In genomic region chr2:107072150-107072940, GRCh38 we compare ENCODE assay signal across 19 cellular contexts.
DNase-seq lines count a peak whose midpoint lies in the region; ATAC-seq and TF ChIP-seq lines count a peak whose summit lies in the region.
"Had no signal": no experiment of that assay in that cellular context is flagged by ENCODE, and none has a peak within 500 bp of the region (broad histone marks: within the 10 kb centered on the region; RNA-seq: fewer than 3 reads in every experiment).

No MANE protein-coding gene starts in this region.

- no peaks in the 10 kb centered on the region for H3K9me2 ChIP-seq in MM.1S (replicated peaks; ENCODE audit: insufficient read depth, low read length)

- no peaks in the 10 kb centered on the region for H3K36me3 ChIP-seq in MM.1S (replicated peaks; ENCODE audit: insufficient read depth, low read length)
- H3K36me3 ChIP-seq in mucosa of descending colon (ENCODE audit: low read depth): no peaks in the 10 kb centered on the region
- H3K36me3 ChIP-seq: SJCRH30, vagina had no signal

- H3K4me2 ChIP-seq in MM.1S (ENCODE audit: low read depth, low read length): no peak overlapping the region

- DNase-seq in MM.1S (peak; percentile 26), choroid plexus epithelial cell (ENCODE audit: low read depth) (peak; percentile 69), mucosa of descending colon (peak in 1 of 3 donors; percentile 15), NCI-H526 (lab: John Stamatoyannopoulos, UW) (no peak)
- no peak for DNase-seq in activated T-cell treated with anti-CD3 and anti-CD28 coated beads, Interleukin-2, amount 50 U/mL, for 1 hour
- DNase-seq in stimulated activated CD4-positive, alpha-beta T cell treated with anti-CD3 and anti-CD28 coated beads, Interleukin-1b, Interleukin-23, amount 100 ng/mL, for 48 hours: no peak
- DNase-seq: activated T-cell treated with anti-CD3 and anti-CD28 coated beads, Interleukin-2, amount 50 U/mL, for 72 hours; CD4-positive, CD25-positive, alpha-beta regulatory T cell; cortex of kidney; foreskin melanocyte; NCI-H1417; NCI-H526 treated with DMSO at 0.1 percent for 48 hours; nephron progenitor cell; SJCRH30; small intestine had no signal

- no peaks in the 10 kb centered on the region for H3K27me3 ChIP-seq in MM.1S (replicated peaks; ENCODE audit: insufficient read depth, low read length)
- H3K27me3 ChIP-seq: SJCRH30, vagina had no signal

- H3K4me1 ChIP-seq in MM.1S (ENCODE audit: low read length): 0 out of 2 replicates have a peak, but pooled peaks cover 3% of the 10 kb centered on the region
- peaks cover 11% of the 10 kb centered on the region for H3K4me1 ChIP-seq in mucosa of descending colon (ENCODE audit: low read depth)
- H3K4me1 ChIP-seq: SJCRH30, vagina had no signal

- no peak for TF ChIP-seq CTCF in MM.1S (IDR thresholded peaks at IDR 0.05; ENCODE audit: low read length)
- no peak for TF ChIP-seq CTCF in choroid plexus epithelial cell (conservative IDR thresholded peaks at IDR 0.05; ENCODE audit: low read depth, low read length)
- no peak for TF ChIP-seq CTCF in mucosa of descending colon (IDR thresholded peaks at IDR 0.05)

- H3K27ac ChIP-seq in MM.1S (ENCODE audit: low read length): no peak overlapping the region
- H3K27ac ChIP-seq: SJCRH30, vagina had no signal

- H3K9me3 ChIP-seq in MM.1S (replicated peaks; ENCODE audit: insufficient read depth, low read length) (no peaks in the 10 kb centered on the region), mucosa of descending colon (no peaks in the 10 kb centered on the region)
- H3K9me3 ChIP-seq: SJCRH30, vagina had no signal

- no peaks in the 10 kb centered on the region for H4K20me1 ChIP-seq in MM.1S (ENCODE audit: insufficient read depth, low read length)

- no peaks in the 10 kb centered on the region for H3K79me2 ChIP-seq in MM.1S (ENCODE audit: low read length)

- intact Hi-C loops in mucosa of descending colon (cut with DNase I, micrococcal nuclease): no loop called here

- H3K9ac ChIP-seq in MM.1S (ENCODE audit: low read length): no peak overlapping the region

- H3K4me3 ChIP-seq in MM.1S (ENCODE audit: low read length) (no peak overlapping the region), choroid plexus epithelial cell (ENCODE audit: low read depth, low read length) (no peak overlapping the region), mucosa of descending colon (no peak overlapping the region)
- H3K4me3 ChIP-seq: GM12878, SJCRH30, vagina had no signal

- no peak overlapping the region for H2AFZ ChIP-seq in MM.1S (ENCODE audit: low read length)

- no peaks in the 10 kb centered on the region for H3F3A ChIP-seq in MM.1S (ENCODE audit: insufficient read depth, low read length)

- ATAC-seq in GM18511 (IDR thresholded peaks at IDR 0.05; ENCODE audit: unreplicated experiment) (peak; percentile 46), mucosa of descending colon (peak; percentile 68), HG03108 (IDR thresholded peaks at IDR 0.05; ENCODE audit: unreplicated experiment) (no peak)
- ATAC-seq: activated T-cell treated with anti-CD3 and anti-CD28 coated beads, Interleukin-2, amount 50 U/mL, for 72 hours; GM12878 had no signal

Comparison
In these comparisons a context has a peak if more than half of its experiments do, and no peak if none do; other contexts are left out.
1. DNase-seq: peak in MM.1S (single experiment) and choroid plexus epithelial cell (single experiment); none in activated T-cell treated with anti-CD3 and anti-CD28 coated beads, Interleukin-2, amount 50 U/mL, for 1 hour (single experiment), stimulated activated CD4-positive, alpha-beta T cell treated with anti-CD3 and anti-CD28 coated beads, Interleukin-1b, Interleukin-23, amount 100 ng/mL, for 48 hours (single experiment) and NCI-H526 (0 of 2).